Comparison of ENCODE assay signal across 9 cellular contexts in genomic region chr6:163427498-163428254, GRCh38. TPM values are rescaled to one million over a fixed set of nuclear protein-coding genes. Genes with fewer than 3 reads are reported as not detected.
DNase-seq lines count a peak whose midpoint lies in the region.
"Had no signal": no experiment of that assay in that cellular context is flagged by ENCODE, and none has a peak within 500 bp of the region (broad histone marks: within the 10 kb centered on the region; RNA-seq: fewer than 3 reads in every experiment).

No MANE protein-coding gene starts in this region.

- peak; percentile 49 for DNase-seq in NCI-H82 (lab: John Stamatoyannopoulos, UW)
- DNase-seq in NCI-H82 treated with DMSO at 0.1 percent for 48 hours (lab: John Stamatoyannopoulos, UW; ENCODE audit: unreplicated experiment), result no peak
- peak; percentile 71 for DNase-seq in SK-MEL-5 (ENCODE audit: low read depth, low spot score)
- peak; percentile 56 for DNase-seq in foreskin melanocyte
- peak; percentile 39 for DNase-seq in smooth muscle cell of the brain vasculature (ENCODE audit: low read depth, low spot score)
- no peak for DNase-seq in stimulated activated CD8-positive, alpha-beta memory T cell treated with anti-CD3 and anti-CD28 coated beads, Interleukin-4, amount 100 ng/mL, for 48 hours
- no peak for DNase-seq in pons (ENCODE audit: low spot score)
- no peak for DNase-seq in effector CD4-positive, alpha-beta T cell
- DNase-seq: activated B cell treated with CpG ODN at 0.5 μM for 24 hours had no signal

- in situ Hi-C loops in SK-MEL-5 (cut with HindIII; ENCODE audit: low pct_unique_long_range_greater_than_20kb, low sequenced_read_pairs), result no loop called here

RNA-seq across cellular contexts. Expression of gene QKI, which starts 13.2 kb away (rescaled TPM):
- 61.1 and 62.9 TPM in 2 replicates for total RNA-seq in SK-MEL-5 (2014; rRNA removed; shearing (Covaris generic))
- polyA plus RNA-seq in SK-MEL-5 (2015; cell fraction: cytosol; rRNA removed), result 55.8 and 82.3 TPM in 2 replicates
- 33.4 and 35.4 TPM in 2 replicates for polyA plus RNA-seq in SK-MEL-5 (2015; cell fraction: nucleus; rRNA removed)

Comparison
In these comparisons a context has a peak if more than half of its experiments do, and no peak if none do; other contexts are left out.
1. DNase-seq: peak in NCI-H82 (single experiment), SK-MEL-5 (single experiment), foreskin melanocyte (single experiment) and smooth muscle cell of the brain vasculature (single experiment); none in NCI-H82 treated with DMSO at 0.1 percent for 48 hours (single experiment), stimulated activated CD8-positive, alpha-beta memory T cell treated with anti-CD3 and anti-CD28 coated beads, Interleukin-4, amount 100 ng/mL, for 48 hours (single experiment), pons (single experiment) and effector CD4-positive, alpha-beta T cell (single experiment).